In genomic region chr12:125983784-125984510, GRCh38 we compare ENCODE assay signal across 8 cellular contexts.
A peak's percentile ranks its signal among the peaks of the same experiment; 100 is the strongest.
DNase-seq lines count a peak whose midpoint lies in the region; ATAC-seq, FAIRE-seq and TF ChIP-seq lines count a peak whose summit lies in the region.

No MANE protein-coding gene starts in this region.

- H3K36me3 ChIP-seq in KOPT-K1 (ENCODE audit: insufficient read depth, low read length) = no peaks in the 10 kb centered on the region
- H3K36me3 ChIP-seq in kidney (ENCODE audit: control insufficient read depth in 1 of 2, insufficient read depth in 2 of 2, low read length in 2 of 2) = no peaks in the 10 kb centered on the region

- no peak for ATAC-seq in HG03521 (IDR thresholded peaks at IDR 0.05; ENCODE audit: unreplicated experiment)
- no peak for ATAC-seq in activated naive CD8-positive, alpha-beta T cell treated with anti-CD3 and anti-CD28 coated beads, Interleukin-2, amount 50 U/mL, for 24 hours
- ATAC-seq in GM18519 (IDR thresholded peaks at IDR 0.05; ENCODE audit: low FRiP score, unreplicated experiment) = no peak

- H3K4me1 ChIP-seq in kidney (ENCODE audit: control insufficient read depth in 1 of 2, insufficient read depth in 1 of 2, low read depth in 1 of 2, low read length in 2 of 2) = peaks cover 0 to 6% of the 10 kb centered on the region in 2 donors

- no peak for FAIRE-seq in kidney (lab: Jason Lieb, UNC)

- H3K4me3 Mint-ChIP-seq in MCF 10A (ENCODE audit: unreplicated experiment) = peak overlapping the region; percentile 82
- no peak overlapping the region for H3K4me3 Mint-ChIP-seq in activated naive CD8-positive, alpha-beta T cell treated with anti-CD3 and anti-CD28 coated beads, Interleukin-2, amount 50 U/mL, for 24 hours

- peak overlapping the region; percentile 84 for H3K27ac ChIP-seq in KOPT-K1 (ENCODE audit: low read depth, low read length, poor library complexity, severe bottlenecking)
- H3K27ac ChIP-seq in kidney (ENCODE audit: low read depth in 2 of 2, low read length in 2 of 2) = peak overlapping the region; percentile 63 to 72
- peak overlapping the region in 1 of 21 experiments; percentile 18 for H3K27ac ChIP-seq in skin epidermis

- POLR2A ChIA-PET in MCF 10A (lab: Yijun Ruan, JAX) = no interaction called here

- peak overlapping the region; percentile 83 for H3K27ac Mint-ChIP-seq in MCF 10A (ENCODE audit: low read depth, unreplicated experiment)
- no peak overlapping the region for H3K27ac Mint-ChIP-seq in activated naive CD8-positive, alpha-beta T cell treated with anti-CD3 and anti-CD28 coated beads, Interleukin-2, amount 50 U/mL, for 24 hours

- peaks cover 6% of the 10 kb centered on the region for H3K36me3 Mint-ChIP-seq in MCF 10A (ENCODE audit: insufficient read depth, unreplicated experiment)
- no peaks in the 10 kb centered on the region for H3K36me3 Mint-ChIP-seq in activated naive CD8-positive, alpha-beta T cell treated with anti-CD3 and anti-CD28 coated beads, Interleukin-2, amount 50 U/mL, for 24 hours (ENCODE audit: low read depth)

- TF ChIP-seq CTCF in MCF 10A (IDR thresholded peaks at IDR 0.05; ENCODE audit: unreplicated experiment) (no peak), kidney (IDR thresholded peaks at IDR 0.05; ENCODE audit: borderline replicate concordance, extremely low read depth, insufficient read depth) (no peak)

- H3K9me3 ChIP-seq in KOPT-K1 (ENCODE audit: insufficient read depth, low read length, poor library complexity, severe bottlenecking) = no peaks in the 10 kb centered on the region
- H3K9me3 ChIP-seq in kidney (ENCODE audit: control insufficient read depth in 1 of 2, low read length in 2 of 2) = no peaks in the 10 kb centered on the region

- H3K27me3 Mint-ChIP-seq in MCF 10A (ENCODE audit: insufficient read depth, unreplicated experiment) = no peaks in the 10 kb centered on the region
- H3K27me3 Mint-ChIP-seq in activated naive CD8-positive, alpha-beta T cell treated with anti-CD3 and anti-CD28 coated beads, Interleukin-2, amount 50 U/mL, for 24 hours = peaks cover 24% of the 10 kb centered on the region

- DNase-seq in MCF 10A (ENCODE audit: unreplicated experiment) (no peak), kidney (no peak), NOMO-1 (lab: John Stamatoyannopoulos, UW; ENCODE audit: unreplicated experiment in 2 of 2) (no peak)
- no peak for DNase-seq in activated naive CD8-positive, alpha-beta T cell treated with anti-CD3 and anti-CD28 coated beads, Interleukin-2, amount 50 U/mL, for 24 hours

- BruUV-seq in MCF 10A (replicated peaks; lab: Mats Ljungman, UMichigan) = no TSS peak

- H3K4me3 ChIP-seq in kidney (ENCODE audit: low read length in 2 of 2) = peak overlapping the region; percentile 60 to 65
- H3K4me3 ChIP-seq in skin epidermis = peak overlapping the region in 4 of 7 experiments; percentile 19 to 32 (median 28)

- H3K4me1 Mint-ChIP-seq in MCF 10A (ENCODE audit: insufficient read depth, unreplicated experiment) = no peaks in the 10 kb centered on the region
- no peaks in the 10 kb centered on the region for H3K4me1 Mint-ChIP-seq in activated naive CD8-positive, alpha-beta T cell treated with anti-CD3 and anti-CD28 coated beads, Interleukin-2, amount 50 U/mL, for 24 hours

- H3K9ac ChIP-seq in kidney (ENCODE audit: low read length in 2 of 2) = peak overlapping the region in 1 of 2 donors; percentile 65

- H3K9me3 Mint-ChIP-seq in MCF 10A (ENCODE audit: unreplicated experiment) = no peaks in the 10 kb centered on the region
- H3K9me3 Mint-ChIP-seq in activated naive CD8-positive, alpha-beta T cell treated with anti-CD3 and anti-CD28 coated beads, Interleukin-2, amount 50 U/mL, for 24 hours = peaks cover 5% of the 10 kb centered on the region

- CTCF ChIA-PET in MCF 10A (lab: Yijun Ruan, JAX) = interaction anchor here (0.7 to 0.9 kb wide), 3 partner anchors 20 to 189 kb away, joined by 3 to 4 read pairs (median 4); no protein-coding TSS in a partner anchor

- intact Hi-C loops in MCF 10A (cut with micrococcal nuclease) = loop anchor here (1.0 kb wide), 1 partner anchor 67 kb away; no protein-coding TSS in a partner anchor
- intact Hi-C loops in kidney (cut with DNase I) = no loop called here
